Comparison of ENCODE assay signal across 11 cellular contexts in genomic region chr9:134433101-134433500, GRCh38.
A peak's percentile ranks its signal among the peaks of the same experiment; 100 is the strongest.
DNase-seq lines count a peak whose midpoint lies in the region; ATAC-seq and TF ChIP-seq lines count a peak whose summit lies in the region.
"Had no signal": no experiment of that assay in that cellular context is flagged by ENCODE, and none has a peak within 500 bp of the region (broad histone marks: within the 10 kb centered on the region; RNA-seq: fewer than 3 reads in every experiment).

No MANE protein-coding gene starts in this region.

- H3K27ac Mint-ChIP-seq in brain = peak overlapping the region; percentile 53 to 94 (median 86)

- peaks cover 49% of the 10 kb centered on the region for H3K4me1 ChIP-seq in hepatocyte (ENCODE audit: insufficient read depth)

- H3K4me2 ChIP-seq in hepatocyte = no peak overlapping the region

- H3K36me3 Mint-ChIP-seq in brain = peaks cover 16% of the 10 kb centered on the region

- H3K4me3 Mint-ChIP-seq in brain = no peak overlapping the region
- H3K4me3 Mint-ChIP-seq: central memory CD8-positive, alpha-beta T cell had no signal

- WGBS in hepatocyte (ENCODE audit: low lambda C conversion rate, missing lambda C conversion rate) = 95% methylated on average over 14 of the region's 14 CpGs

- no peak overlapping the region for H2AFZ ChIP-seq in hepatocyte

- H3K9me3 ChIP-seq in hepatocyte (ENCODE audit: low read depth) = no peaks in the 10 kb centered on the region

- no peak overlapping the region for H3K4me3 ChIP-seq in hepatocyte

- no peaks in the 10 kb centered on the region for H3K36me3 ChIP-seq in hepatocyte (replicated peaks; ENCODE audit: insufficient read depth, low read depth)

- peak; percentile 35 for DNase-seq in HK-2 (ENCODE audit: unreplicated experiment)
- no peak for DNase-seq in hepatocyte (ENCODE audit: low spot score)
- no peak for DNase-seq in NCI-H187 treated with DMSO at 0.1 percent for 48 hours (lab: John Stamatoyannopoulos, UW)
- DNase-seq: DMS79 treated with DMSO at 0.1 percent for 48 hours had no signal

- H4K20me1 ChIP-seq in hepatocyte (ENCODE audit: insufficient read depth, poor library complexity, severe bottlenecking) = no peaks in the 10 kb centered on the region

- H3K27ac ChIP-seq in hepatocyte (peak overlapping the region; percentile 51), temporal lobe (ENCODE audit: low read depth, low read length) (peak overlapping the region; percentile 98)

- H3K9me2 ChIP-seq in hepatocyte (replicated peaks; ENCODE audit: insufficient read depth) = no peaks in the 10 kb centered on the region

- TF ChIP-seq CTCF in brain (conservative IDR thresholded peaks at IDR 0.05) = no peak
- TF ChIP-seq CTCF in hepatocyte (IDR thresholded peaks at IDR 0.05; ENCODE audit: poor library complexity) = no peak

- H3K27me3 Mint-ChIP-seq in brain = peaks cover 3% of the 10 kb centered on the region
- H3K27me3 Mint-ChIP-seq: central memory CD8-positive, alpha-beta T cell had no signal

- no peak for ATAC-seq in GM19452 (IDR thresholded peaks at IDR 0.05; ENCODE audit: unreplicated experiment)
- ATAC-seq in GM21367 (IDR thresholded peaks at IDR 0.05; ENCODE audit: unreplicated experiment) = no peak
- no peak for ATAC-seq in HG02870 (IDR thresholded peaks at IDR 0.05; ENCODE audit: unreplicated experiment)
- ATAC-seq: sciatic nerve had no signal

- H3K27me3 ChIP-seq in hepatocyte = no peaks in the 10 kb centered on the region

- peaks cover 4% of the 10 kb centered on the region for H3K79me2 ChIP-seq in hepatocyte

- peaks cover 51% of the 10 kb centered on the region for H3K4me1 Mint-ChIP-seq in brain
- H3K4me1 Mint-ChIP-seq: central memory CD8-positive, alpha-beta T cell had no signal

- H3K9me3 Mint-ChIP-seq in brain = no peaks in the 10 kb centered on the region
- H3K9me3 Mint-ChIP-seq: central memory CD8-positive, alpha-beta T cell had no signal
